In the genomic region with DNA sequence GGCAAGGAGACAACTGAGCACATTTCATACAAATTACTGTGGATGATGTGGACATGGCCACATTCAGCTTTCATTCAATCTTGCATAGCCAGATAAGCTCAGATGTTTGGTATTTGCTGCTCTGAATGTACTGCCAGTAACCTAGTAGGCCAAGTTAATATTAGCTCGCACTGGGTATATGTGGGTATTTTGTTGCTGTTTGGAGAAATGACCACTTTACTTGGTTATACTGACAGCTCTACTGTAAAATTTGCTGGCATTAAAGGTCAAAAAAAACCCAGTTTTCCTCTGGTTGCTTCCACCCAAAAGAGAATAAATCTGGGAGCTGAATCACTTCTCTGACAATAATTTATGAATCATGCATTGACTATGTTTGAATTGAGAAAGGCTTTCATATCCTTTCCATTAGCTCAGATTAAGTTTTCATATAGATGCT, we compare ENCODE assay signal across 1 cellular context.
TF ChIP-seq lines count a peak whose summit lies in the region.

No MANE protein-coding gene starts in this region.

TF ChIP-seq in SK-N-SH, 30 proteins besides CTCF, POLR2A, EP300 and RAD21 (continued from another document):
- peak; percentile 74; the same call in 1 of the 2 replicates for TF ChIP-seq TEAD4 (IDR thresholded peaks at IDR 0.05; ENCODE audit: borderline replicate concordance, insufficient read depth)
- TF ChIP-seq TCF12 (IDR thresholded peaks at IDR 0.05) = peak; percentile 82
- TF ChIP-seq, protein P1, sequence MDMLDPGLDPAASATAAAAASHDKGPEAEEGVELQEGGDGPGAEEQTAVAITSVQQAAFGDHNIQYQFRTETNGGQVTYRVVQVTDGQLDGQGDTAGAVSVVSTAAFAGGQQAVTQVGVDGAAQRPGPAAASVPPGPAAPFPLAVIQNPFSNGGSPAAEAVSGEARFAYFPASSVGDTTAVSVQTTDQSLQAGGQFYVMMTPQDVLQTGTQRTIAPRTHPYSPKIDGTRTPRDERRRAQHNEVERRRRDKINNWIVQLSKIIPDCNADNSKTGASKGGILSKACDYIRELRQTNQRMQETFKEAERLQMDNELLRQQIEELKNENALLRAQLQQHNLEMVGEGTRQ (IDR thresholded peaks at IDR 0.05; ENCODE audit: borderline replicate concordance, low read depth, low read length) = no peak
- TF ChIP-seq RXRA (IDR thresholded peaks at IDR 0.05; ENCODE audit: borderline replicate concordance, low read depth) = peak; percentile 47; the same call in 1 of the 2 replicates
- TF ChIP-seq JUND (IDR thresholded peaks at IDR 0.05) = peak; percentile 97
- peak; percentile 56; the same call in 1 of the 2 replicates for TF ChIP-seq POLR2AphosphoS5 (IDR thresholded peaks at IDR 0.05; ENCODE audit: low read depth, low read length)
